ENCODE assay signal across 13 cellular contexts in genomic region chr4:55075823-55076418, GRCh38. TPM values are rescaled to one million over a fixed set of nuclear protein-coding genes. Genes with fewer than 3 reads are reported as not detected.
DNase-seq lines count a peak whose midpoint lies in the region; ATAC-seq and TF ChIP-seq lines count a peak whose summit lies in the region.
"Had no signal": no experiment of that assay in that cellular context is flagged by ENCODE, and none has a peak within 500 bp of the region (broad histone marks: within the 10 kb centered on the region; RNA-seq: fewer than 3 reads in every experiment).

No MANE protein-coding gene starts in this region.

- H3K4me1 ChIP-seq in H9 (ENCODE audit: insufficient read depth, low read length): peaks cover 2% of the 10 kb centered on the region; the same call in 1 of the 2 replicates
- H3K4me1 ChIP-seq in Loucy (ENCODE audit: insufficient read depth, low read length, poor library complexity, severe bottlenecking): peaks cover 7% of the 10 kb centered on the region

- POLR2A ChIA-PET in naive thymus-derived CD8-positive, alpha-beta T cell (lab: Charles Lee): no interaction called here

- no peaks in the 10 kb centered on the region for H3F3A ChIP-seq in Loucy (ENCODE audit: low read depth)

- H2BK20ac ChIP-seq in H9 (ENCODE audit: low read depth, low read length, poor library complexity, severe bottlenecking): no peak overlapping the region

- no peak for DNase-seq in H9
- DNase-seq in astrocyte of the spinal cord (ENCODE audit: low read depth, low spot score): peak; percentile 50
- DNase-seq in omental fat pad (ENCODE audit: low spot score): no peak
- DNase-seq in naive thymus-derived CD8-positive, alpha-beta T cell: no peak
- DNase-seq in superior temporal gyrus (ENCODE audit: extremely low spot score): no peak
- DNase-seq: activated CD4-positive, alpha-beta memory T cell treated with anti-CD3 and anti-CD28 coated beads, Interleukin-2, amount 10 ng/mL, durations not matched to agents 7 days and 5 days; dermis blood vessel endothelial cell; IMR-90; left lung; NCI-H1930; NCI-H446 treated with DMSO at 0.1 percent for 48 hours had no signal

- no peak overlapping the region for H3K4ac ChIP-seq in H9 (ENCODE audit: low read depth, low read length)

- H3K27me3 ChIP-seq in H9 (ENCODE audit: insufficient read depth, low read length): no peaks in the 10 kb centered on the region
- no peaks in the 10 kb centered on the region for H3K27me3 ChIP-seq in Loucy (ENCODE audit: insufficient read depth, low read length, poor library complexity, severe bottlenecking)
- H3K27me3 ChIP-seq: left lung had no signal

- peaks cover 0 to 3% of the 10 kb centered on the region in 2 experiments; a peak in 1 of 5 replicates for H3K9me3 Mint-ChIP-seq in H9
- peaks cover 0 to 2% (median 0%) of the 10 kb centered on the region in 9 donors for H3K9me3 Mint-ChIP-seq in naive thymus-derived CD8-positive, alpha-beta T cell
- H3K9me3 Mint-ChIP-seq: activated CD4-positive, alpha-beta memory T cell treated with anti-CD3 and anti-CD28 coated beads, Interleukin-2, amount 10 ng/mL, durations not matched to agents 7 days and 5 days had no signal

- H4K5ac ChIP-seq in H9 (ENCODE audit: insufficient read length, low read depth, low read length): no peak overlapping the region

- no peak overlapping the region for H3K23ac ChIP-seq in H9 (ENCODE audit: insufficient read length, low read depth, low read length)

- peaks cover 15 to 27% (median 15%) of the 10 kb centered on the region in 3 experiments; a peak in 6 of 7 replicates for H3K36me3 Mint-ChIP-seq in H9 (ENCODE audit: insufficient read depth in 1 of 3, low read depth in 3 of 3)
- no peaks in the 10 kb centered on the region for H3K36me3 Mint-ChIP-seq in naive thymus-derived CD8-positive, alpha-beta T cell

- in situ Hi-C loops in astrocyte of the spinal cord (cut with HindIII; ENCODE audit: low sequenced_read_pairs): no loop called here

- no peak overlapping the region for H2BK15ac ChIP-seq in H9 (ENCODE audit: low read depth, low read length)

- no peak overlapping the region for H2AK5ac ChIP-seq in H9 (ENCODE audit: insufficient read length, low read length)

- H3K36me3 ChIP-seq in Loucy (ENCODE audit: insufficient read depth, low read length): no peaks in the 10 kb centered on the region
- H3K36me3 ChIP-seq: left lung had no signal

- H3K9me3 ChIP-seq in H9 (ENCODE audit: control insufficient read depth, low read depth, low read length): no peaks in the 10 kb centered on the region
- H3K9me3 ChIP-seq in Loucy (ENCODE audit: insufficient read depth, low read depth, low read length): no peaks in the 10 kb centered on the region
- H3K9me3 ChIP-seq: left lung had no signal

- no peaks in the 10 kb centered on the region for H3K9me2 ChIP-seq in Loucy (replicated peaks; ENCODE audit: low read depth, low read length)

- H3K14ac ChIP-seq in H9 (ENCODE audit: insufficient read depth, low read length): no peak overlapping the region

- H3K56ac ChIP-seq in H9 (ENCODE audit: insufficient read length, low read depth, low read length): no peak overlapping the region

- no peak overlapping the region for H3K27ac ChIP-seq in H9 (ENCODE audit: insufficient read length, low read depth, low read length)
- H3K27ac ChIP-seq: left lung had no signal

- H3K79me2 ChIP-seq in H9 (ENCODE audit: insufficient read depth, low read length) (no peaks in the 10 kb centered on the region), Loucy (ENCODE audit: insufficient read depth, low read length) (no peaks in the 10 kb centered on the region)

- H3T11ph ChIP-seq in H9 (ENCODE audit: low read length): no peak overlapping the region

- H3K9ac ChIP-seq in H9 (ENCODE audit: extremely low read depth, insufficient read length, low read length) (no peak overlapping the region), Loucy (ENCODE audit: low read depth, low read length, poor library complexity, severe bottlenecking) (no peak overlapping the region)

- ATAC-seq in omental fat pad (ENCODE audit: low FRiP score) (peak; percentile 35), GM19351 (IDR thresholded peaks at IDR 0.05; ENCODE audit: unreplicated experiment) (no peak)
- ATAC-seq in naive thymus-derived CD8-positive, alpha-beta T cell: no peak
- ATAC-seq: left lung had no signal

- no peak overlapping the region for H2BK12ac ChIP-seq in H9 (ENCODE audit: insufficient read length, low read depth, low read length)

- H4K8ac ChIP-seq in H9 (replicated peaks; ENCODE audit: insufficient read length, low read depth, low read length): no peak overlapping the region

- H3K4me3 Mint-ChIP-seq in H9: no peak overlapping the region
- no peak overlapping the region for H3K4me3 Mint-ChIP-seq in naive thymus-derived CD8-positive, alpha-beta T cell
- H3K4me3 Mint-ChIP-seq: activated CD4-positive, alpha-beta memory T cell treated with anti-CD3 and anti-CD28 coated beads, Interleukin-2, amount 10 ng/mL, durations not matched to agents 7 days and 5 days had no signal

- no peaks in the 10 kb centered on the region for H3K79me1 ChIP-seq in H9 (ENCODE audit: insufficient read depth, low read depth, low read length, poor library complexity, severe bottlenecking)

- H3K4me3 ChIP-seq in Loucy (ENCODE audit: low read length, poor library complexity, severe bottlenecking) (peak overlapping the region; percentile 50), astrocyte of the spinal cord (ENCODE audit: low read depth, low read length) (no peak overlapping the region)
- H3K4me3 ChIP-seq: left lung had no signal

- H3K18ac ChIP-seq in H9 (ENCODE audit: insufficient read length, low read depth, low read length): no peak overlapping the region

- no peak overlapping the region for H4K91ac ChIP-seq in H9 (ENCODE audit: insufficient read length, low read depth, low read length)

- peak overlapping the region; percentile 47 to 50 (median 49); a peak in 6 of 7 replicates for H3K27ac Mint-ChIP-seq in H9
- no peak overlapping the region for H3K27ac Mint-ChIP-seq in naive thymus-derived CD8-positive, alpha-beta T cell
- H3K27ac Mint-ChIP-seq: activated CD4-positive, alpha-beta memory T cell treated with anti-CD3 and anti-CD28 coated beads, Interleukin-2, amount 10 ng/mL, durations not matched to agents 7 days and 5 days had no signal

- no peaks in the 10 kb centered on the region for H3K27me3 Mint-ChIP-seq in H9 (ENCODE audit: low read depth)
- H3K27me3 Mint-ChIP-seq in naive thymus-derived CD8-positive, alpha-beta T cell: peaks cover 0 to 38% (median 4%) of the 10 kb centered on the region in 5 donors
- H3K27me3 Mint-ChIP-seq: activated CD4-positive, alpha-beta memory T cell treated with anti-CD3 and anti-CD28 coated beads, Interleukin-2, amount 10 ng/mL, durations not matched to agents 7 days and 5 days had no signal

- peaks cover 49 to 51% of the 10 kb centered on the region in 2 experiments for H3K4me1 Mint-ChIP-seq in H9
- no peaks in the 10 kb centered on the region for H3K4me1 Mint-ChIP-seq in naive thymus-derived CD8-positive, alpha-beta T cell
- H3K4me1 Mint-ChIP-seq: activated CD4-positive, alpha-beta memory T cell treated with anti-CD3 and anti-CD28 coated beads, Interleukin-2, amount 10 ng/mL, durations not matched to agents 7 days and 5 days had no signal

- H3K4me2 ChIP-seq in H9 (ENCODE audit: insufficient read depth, insufficient read length, low read length): no peak overlapping the region
- peak overlapping the region; percentile 64 for H3K4me2 ChIP-seq in Loucy (ENCODE audit: low read depth, low read length, poor library complexity, severe bottlenecking)

- no peak overlapping the region for H2BK120ac ChIP-seq in H9 (ENCODE audit: low read depth, low read length, poor library complexity, severe bottlenecking)

- H3K23me2 ChIP-seq in H9 (ENCODE audit: insufficient read length, low read depth, low read length, poor library complexity, severe bottlenecking): no peaks in the 10 kb centered on the region

- no peaks in the 10 kb centered on the region for H4K20me1 ChIP-seq in H9 (ENCODE audit: control insufficient read depth, insufficient read depth, insufficient read length)
- H4K20me1 ChIP-seq in Loucy (ENCODE audit: insufficient read depth, low read length, poor library complexity, severe bottlenecking): no peaks in the 10 kb centered on the region

- TF ChIP-seq CTCF in H9 (conservative IDR thresholded peaks at IDR 0.05): no peak
- TF ChIP-seq CTCF in Loucy (conservative IDR thresholded peaks at IDR 0.05; ENCODE audit: low read length): no peak
- no peak for TF ChIP-seq CTCF in astrocyte of the spinal cord (IDR thresholded peaks at IDR 0.05; ENCODE audit: low read depth, low read length)
- TF ChIP-seq CTCF in omental fat pad (IDR thresholded peaks at IDR 0.05): no peak

- H2AFZ ChIP-seq in H9 (ENCODE audit: low read length): no peak overlapping the region
- peak overlapping the region; percentile 40; the same call in 1 of the 2 replicates for H2AFZ ChIP-seq in Loucy (ENCODE audit: low read length)

- H2BK5ac ChIP-seq in H9 (ENCODE audit: insufficient read length, low read length): no peak overlapping the region

- 100% methylated on average over 1 of the region's 5 CpGs for WGBS in H9 (ENCODE audit: extremely low coverage, insufficient read length, low lambda C conversion rate)

RNA-seq across cellular contexts. Expression of gene KDR, which starts 49.5 kb away (rescaled TPM):
- 48.2 and 51.4 TPM in 2 replicates for total RNA-seq in H9 (2021)
- total RNA-seq in omental fat pad: 100 to 1,000 TPM in 3 of 4 donors, 10 to 100 TPM in 1; 97.4 to 163 (median 152) TPM
- not detected for total RNA-seq in naive thymus-derived CD8-positive, alpha-beta T cell
- polyA plus RNA-seq in naive thymus-derived CD8-positive, alpha-beta T cell: not detected
- total RNA-seq: activated CD4-positive, alpha-beta memory T cell treated with anti-CD3 and anti-CD28 coated beads, Interleukin-2, amount 10 ng/mL, durations not matched to agents 7 days and 5 days; IMR-90 had no signal
- polyA plus RNA-seq: IMR-90 had no signal

Comparison
In these comparisons a context has a peak if more than half of its experiments do, and no peak if none do; other contexts are left out.
1. H3K27ac Mint-ChIP-seq: peak in H9 (3 of 3); none in naive thymus-derived CD8-positive, alpha-beta T cell (0 of 10).
2. RNA of gene KDR, which starts 49.5 kb away (total RNA-seq): 97.4 to 163 TPM in omental fat pad and 48.2 to 51.4 TPM in H9; not detected in naive thymus-derived CD8-positive, alpha-beta T cell; every median in the first group is over 10 times any median in the second.